ENCODE assay signal across 1 cellular context in genomic region chr1:109838838-109839240, GRCh38.
A peak's percentile ranks its signal among the peaks of the same experiment; 100 is the strongest.
TF ChIP-seq lines count a peak whose summit lies in the region.

No MANE protein-coding gene starts in this region.

TF ChIP-seq in HCT116, 20 proteins besides CTCF, POLR2A, EP300 and RAD21 (continued from another document):
- TF ChIP-seq, protein P1, sequence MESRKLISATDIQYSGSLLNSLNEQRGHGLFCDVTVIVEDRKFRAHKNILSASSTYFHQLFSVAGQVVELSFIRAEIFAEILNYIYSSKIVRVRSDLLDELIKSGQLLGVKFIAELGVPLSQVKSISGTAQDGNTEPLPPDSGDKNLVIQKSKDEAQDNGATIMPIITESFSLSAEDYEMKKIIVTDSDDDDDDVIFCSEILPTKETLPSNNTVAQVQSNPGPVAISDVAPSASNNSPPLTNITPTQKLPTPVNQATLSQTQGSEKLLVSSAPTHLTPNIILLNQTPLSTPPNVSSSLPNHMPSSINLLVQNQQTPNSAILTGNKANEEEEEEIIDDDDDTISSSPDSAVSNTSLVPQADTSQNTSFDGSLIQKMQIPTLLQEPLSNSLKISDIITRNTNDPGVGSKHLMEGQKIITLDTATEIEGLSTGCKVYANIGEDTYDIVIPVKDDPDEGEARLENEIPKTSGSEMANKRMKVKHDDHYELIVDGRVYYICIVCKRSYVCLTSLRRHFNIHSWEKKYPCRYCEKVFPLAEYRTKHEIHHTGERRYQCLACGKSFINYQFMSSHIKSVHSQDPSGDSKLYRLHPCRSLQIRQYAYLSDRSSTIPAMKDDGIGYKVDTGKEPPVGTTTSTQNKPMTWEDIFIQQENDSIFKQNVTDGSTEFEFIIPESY (IDR thresholded peaks at IDR 0.05; ENCODE audit: extremely low read depth, insufficient replicate concordance, low read length), result no peak
- TF ChIP-seq ATF3 (IDR thresholded peaks at IDR 0.05) (no peak), JUND (IDR thresholded peaks at IDR 0.05) (peak; percentile 42; the same call in 1 of the 2 replicates), ELF1 (IDR thresholded peaks at IDR 0.05; ENCODE audit: borderline replicate concordance, low read depth) (no peak), SIN3A (IDR thresholded peaks at IDR 0.05; ENCODE audit: low read depth) (no peak), CEBPB (IDR thresholded peaks at IDR 0.05; ENCODE audit: low read depth) (no peak), ZFX (IDR thresholded peaks at IDR 0.05) (no peak)
